In the genomic region with DNA sequence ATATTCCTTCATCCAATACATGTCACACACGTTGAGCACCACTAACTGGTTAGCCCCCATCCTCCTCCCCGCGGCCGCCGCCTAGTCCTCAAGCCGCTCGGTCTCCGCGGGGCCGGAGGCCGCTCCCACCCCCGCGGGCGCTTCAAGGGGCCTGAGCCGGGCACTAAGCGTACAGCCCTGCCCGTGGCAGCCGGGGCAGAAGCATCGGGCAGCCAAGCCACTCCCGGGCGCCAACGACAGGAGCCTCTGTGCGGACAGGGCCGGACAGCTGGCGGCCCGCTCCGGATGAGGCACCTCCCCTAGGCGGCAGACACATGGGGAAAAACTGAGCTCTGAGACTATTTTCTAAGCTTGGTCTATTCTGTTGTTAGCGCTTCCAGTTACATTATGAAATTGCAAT, we compare ENCODE assay signal across 1 cellular context.
A peak's percentile ranks its signal among the peaks of the same experiment; 100 is the strongest.
TF ChIP-seq lines count a peak whose summit lies in the region.

No MANE protein-coding gene starts in this region.

TF ChIP-seq in endothelial cell of umbilical vein, 7 proteins besides CTCF, POLR2A, EP300 and RAD21 (continued from another document):
- no peak for TF ChIP-seq POLR2AphosphoS5 (IDR thresholded peaks at IDR 0.05; ENCODE audit: insufficient read depth, low read depth, low read length)
- TF ChIP-seq EZH2 (IDR thresholded peaks at IDR 0.05; ENCODE audit: borderline replicate concordance, low read depth, low read length, severe bottlenecking), result peak; percentile 43
